8 cellular contexts compared by ENCODE assay signal in the genomic region with DNA sequence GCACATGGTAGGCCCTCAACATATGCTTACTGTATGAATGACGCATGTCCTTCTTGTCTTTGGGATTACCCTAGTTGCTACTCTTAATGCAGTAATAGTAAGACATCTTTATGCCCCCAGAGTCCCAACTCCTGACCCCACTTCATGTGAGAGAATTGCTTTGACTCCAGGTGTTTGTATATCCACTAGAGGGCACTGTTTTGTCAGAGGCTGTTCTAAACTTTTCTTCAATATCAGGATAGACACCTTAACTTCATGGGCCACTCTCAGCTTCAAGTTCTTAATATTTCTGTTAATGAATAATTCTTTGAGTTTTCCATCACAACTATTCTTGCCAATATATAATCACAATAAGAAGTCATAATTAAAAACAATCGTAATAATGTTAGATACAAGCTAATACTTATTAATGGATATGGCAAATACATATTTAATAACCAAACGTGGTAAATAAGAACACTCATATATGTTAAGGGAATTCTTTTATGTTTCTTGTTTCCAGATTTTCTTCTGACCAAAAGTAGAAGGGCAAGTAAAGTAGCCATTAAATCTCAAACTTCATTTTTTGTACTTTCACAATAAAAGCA.
DNase-seq lines count a peak whose midpoint lies in the region; ATAC-seq and TF ChIP-seq lines count a peak whose summit lies in the region.

No MANE protein-coding gene starts in this region.

- intact Hi-C loops in left ventricle myocardium inferior (cut with micrococcal nuclease) (loop anchor here (5.0 kb wide), 1 partner anchor 371 kb away; no protein-coding TSS in a partner anchor), thyroid gland (cut with DNase I) (loop anchor here (2.0 kb wide), 1 partner anchor 372 kb away; no protein-coding TSS in a partner anchor)

- H3K27me3 ChIP-seq in left ventricle myocardium inferior (ENCODE audit: low read depth) (no peaks in the 10 kb centered on the region), thyroid gland (no peaks in the 10 kb centered on the region)

- 54 to 55% methylated on average over 3 of the region's 3 CpGs for WGBS in thyroid gland, 2 donors

- H3K4me3 ChIP-seq in NB4 (ENCODE audit: low read depth, low read length) (no peak overlapping the region), left ventricle myocardium inferior (no peak overlapping the region), thyroid gland (replicated peaks in 1 of 3) (no peak overlapping the region)

- H3K36me3 ChIP-seq in left ventricle myocardium inferior (no peaks in the 10 kb centered on the region), thyroid gland (no peaks in the 10 kb centered on the region)

- TF ChIP-seq POLR2A in NB4 (IDR thresholded peaks at IDR 0.05; ENCODE audit: extremely low read depth, insufficient read length) (no peak), thyroid gland (IDR thresholded peaks at IDR 0.05) (no peak)

- no peaks in the 10 kb centered on the region for H3K4me1 ChIP-seq in left ventricle myocardium inferior
- H3K4me1 ChIP-seq in thyroid gland: peaks cover 0 to 12% of the 10 kb centered on the region in 2 donors

- TF ChIP-seq CTCF in NB4 (IDR thresholded peaks at IDR 0.05; ENCODE audit: low read depth, low read length): peak; percentile 61
- peak; percentile 68 for TF ChIP-seq CTCF in left ventricle myocardium inferior (IDR thresholded peaks at IDR 0.05; ENCODE audit: borderline replicate concordance)
- peak in 4 of 6 experiments; percentile 29 to 72 (median 57) for TF ChIP-seq CTCF in thyroid gland (IDR thresholded peaks at IDR 0.05)

- peak; percentile 71 for DNase-seq in DMS 273 (lab: John Stamatoyannopoulos, UW; ENCODE audit: unreplicated experiment)
- DNase-seq in NB4 (ENCODE audit: low read depth): peak; percentile 31
- DNase-seq in SW480 (ENCODE audit: low spot score): peak; percentile 38
- DNase-seq in left ventricle myocardium inferior: no peak
- no peak for DNase-seq in thyroid gland
- DNase-seq in effector CD8-positive, alpha-beta T cell (lab: John Stamatoyannopoulos, UW): no peak

- H3K9me3 ChIP-seq in left ventricle myocardium inferior (replicated peaks) (peaks cover 12% of the 10 kb centered on the region), thyroid gland (no peaks in the 10 kb centered on the region)

- ATAC-seq in GM21526 (IDR thresholded peaks at IDR 0.05; ENCODE audit: low FRiP score, unreplicated experiment) (peak; percentile 77), HG03039 (IDR thresholded peaks at IDR 0.05; ENCODE audit: unreplicated experiment) (no peak)

- H3K27ac ChIP-seq in left ventricle myocardium inferior (replicated peaks): no peak overlapping the region
- no peak overlapping the region for H3K27ac ChIP-seq in thyroid gland

Comparison
In these comparisons a context has a peak if more than half of its experiments do, and no peak if none do; other contexts are left out.
1. DNase-seq: peak in DMS 273 (single experiment), NB4 (single experiment) and SW480 (single experiment); none in left ventricle myocardium inferior (single experiment), thyroid gland (0 of 2) and effector CD8-positive, alpha-beta T cell (single experiment).
2. Peak in every context shown above with its lines, with median percentiles within 50 percentile points of each other: CTCF ChIP-seq.